Comparison of ENCODE assay signal across 7 cellular contexts in the genomic region with DNA sequence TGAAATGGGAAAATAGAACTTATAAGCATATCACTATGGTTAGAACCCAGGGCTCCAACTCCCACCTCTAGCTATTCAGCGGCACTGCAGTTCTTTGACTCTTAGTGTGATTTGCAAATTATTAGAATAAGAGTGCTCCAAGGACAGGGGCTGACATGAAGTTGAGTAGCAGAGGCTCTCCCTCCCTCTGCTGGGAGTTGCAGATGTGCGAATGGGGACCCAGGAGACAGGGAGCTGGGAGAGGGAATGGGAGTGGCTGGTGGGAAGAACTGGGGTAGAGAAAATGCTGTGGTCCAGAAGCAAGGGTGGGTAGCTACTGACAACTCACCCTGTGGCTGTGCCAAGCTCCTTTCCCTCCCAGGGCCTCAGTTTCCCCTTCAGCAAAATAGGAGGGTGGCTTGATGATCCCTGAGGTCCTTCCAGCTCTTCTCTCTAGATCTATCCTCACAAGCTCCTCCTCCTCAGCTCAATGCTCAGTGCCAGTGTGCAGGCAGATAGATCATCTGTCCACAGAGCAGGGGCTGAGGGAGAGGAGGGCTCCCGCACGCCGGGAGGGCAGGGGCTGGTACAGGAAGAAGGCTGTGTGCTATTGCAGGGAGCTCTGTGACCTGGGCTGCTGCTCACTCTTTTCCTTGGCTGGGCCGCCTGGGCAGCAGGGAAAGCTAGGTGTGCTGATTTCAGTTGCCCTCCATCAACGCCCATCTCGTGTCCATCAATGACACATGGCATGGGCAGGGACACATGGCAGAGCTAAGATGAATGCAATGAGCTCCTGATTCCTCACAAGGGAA.
"Had no signal": no experiment of that assay in that cellular context is flagged by ENCODE, and none has a peak within 500 bp of the region (broad histone marks: within the 10 kb centered on the region; RNA-seq: fewer than 3 reads in every experiment).

No MANE protein-coding gene starts in this region.

- FAIRE-seq: H54, HTR-8/SVneo had no signal

- DNase-seq: GM23248, GOT3, H9, HCEC 1CT, IMR-90 had no signal

- H3K27ac ChIP-seq: GM23248 had no signal

- H2AFZ ChIP-seq: GM23248 had no signal

- H3K9me3 Mint-ChIP-seq: H9 had no signal

- H3K4me3 ChIP-seq: GM23248 had no signal

- H3K9ac ChIP-seq: GM23248 had no signal

- H3K4me3 Mint-ChIP-seq: H9 had no signal
